In genomic region chr12:96213869-96214268, GRCh38 we compare ENCODE assay signal across 18 cellular contexts. TPM values are rescaled to one million over a fixed set of nuclear protein-coding genes. Genes with fewer than 3 reads are reported as not detected.
DNase-seq lines count a peak whose midpoint lies in the region; ATAC-seq and TF ChIP-seq lines count a peak whose summit lies in the region.
"Had no signal": no experiment of that assay in that cellular context is flagged by ENCODE, and none has a peak within 500 bp of the region (broad histone marks: within the 10 kb centered on the region; RNA-seq: fewer than 3 reads in every experiment).

No MANE protein-coding gene starts in this region.

- H3K9me3 ChIP-seq in heart right ventricle = no peaks in the 10 kb centered on the region
- H3K9me3 ChIP-seq in esophagus squamous epithelium = no peaks in the 10 kb centered on the region
- H3K9me3 ChIP-seq in thyroid gland = no peaks in the 10 kb centered on the region
- H3K9me3 ChIP-seq: esophagus muscularis mucosa, psoas muscle had no signal

- ATAC-seq in heart right ventricle (no peak), left ventricle myocardium superior (no peak), activated B cell treated with CpG ODN at 0.5 μM for 24 hours (ENCODE audit: low read depth) (no peak)
- ATAC-seq: psoas muscle had no signal

- H3K36me3 ChIP-seq in heart right ventricle = peaks cover 0 to 38% (median 0%) of the 10 kb centered on the region in 9 donors
- H3K36me3 ChIP-seq in esophagus squamous epithelium = peaks cover 0 to 21% (median 0%) of the 10 kb centered on the region in 3 donors
- H3K36me3 ChIP-seq in thyroid gland = no peaks in the 10 kb centered on the region

- H3K27me3 ChIP-seq in heart right ventricle (no peaks in the 10 kb centered on the region), esophagus squamous epithelium (no peaks in the 10 kb centered on the region), thyroid gland (no peaks in the 10 kb centered on the region)
- H3K27me3 ChIP-seq: esophagus muscularis mucosa had no signal

- H3K4me3 Mint-ChIP-seq in activated B cell treated with CpG ODN at 0.5 μM for 24 hours = peak overlapping the region; percentile 58
- no peak overlapping the region for H3K4me3 Mint-ChIP-seq in type B pancreatic cell
- H3K4me3 Mint-ChIP-seq: nephron had no signal

- POLR2A ChIA-PET in activated B cell treated with CpG ODN at 0.5 μM for 24 hours (lab: Charles Lee) = interaction anchor here (0.9 to 2.9 kb wide), 5 partner anchors 15 to 150 kb away, joined by 3 to 31 read pairs (median 6); no protein-coding TSS in a partner anchor

- no peak for TF ChIP-seq POLR2A in esophagus squamous epithelium (IDR thresholded peaks at IDR 0.05)
- TF ChIP-seq POLR2A in thyroid gland (IDR thresholded peaks at IDR 0.05) = no peak

- H3K9me3 Mint-ChIP-seq in activated B cell treated with CpG ODN at 0.5 μM for 24 hours = no peaks in the 10 kb centered on the region
- peaks cover 5% of the 10 kb centered on the region for H3K9me3 Mint-ChIP-seq in type B pancreatic cell
- H3K9me3 Mint-ChIP-seq: nephron had no signal

- H3K36me3 Mint-ChIP-seq in activated B cell treated with CpG ODN at 0.5 μM for 24 hours (ENCODE audit: low read depth) = peaks cover 27% of the 10 kb centered on the region
- peaks cover 4% of the 10 kb centered on the region for H3K36me3 Mint-ChIP-seq in type B pancreatic cell

- H3K27me3 Mint-ChIP-seq in activated B cell treated with CpG ODN at 0.5 μM for 24 hours (no peaks in the 10 kb centered on the region), type B pancreatic cell (no peaks in the 10 kb centered on the region)

- CTCF ChIA-PET in activated B cell treated with CpG ODN at 0.5 μM for 24 hours (lab: Charles Lee) = interaction anchor here (1.8 to 9.5 kb wide), 5 partner anchors 11 to 303 kb away, joined by 8 to 90 read pairs (median 16); partner anchors contain the start of gene CDK17

- H3K27ac Mint-ChIP-seq in activated B cell treated with CpG ODN at 0.5 μM for 24 hours (peak overlapping the region; percentile 74), type B pancreatic cell (no peak overlapping the region)
- H3K27ac Mint-ChIP-seq: nephron had no signal

- TF ChIP-seq CTCF in heart right ventricle (IDR thresholded peaks at IDR 0.05) (no peak), activated B cell treated with CpG ODN at 0.5 μM for 24 hours (IDR thresholded peaks at IDR 0.05) (no peak), esophagus squamous epithelium (IDR thresholded peaks at IDR 0.05) (no peak), thyroid gland (IDR thresholded peaks at IDR 0.05) (no peak), type B pancreatic cell (conservative IDR thresholded peaks at IDR 0.05) (no peak)

- H3K4me3 ChIP-seq in heart right ventricle = no peak overlapping the region
- no peak overlapping the region for H3K4me3 ChIP-seq in esophagus squamous epithelium
- no peak overlapping the region for H3K4me3 ChIP-seq in thyroid gland (replicated peaks in 1 of 3)
- H3K4me3 ChIP-seq: coronary artery, esophagus muscularis mucosa, psoas muscle had no signal

- H3K27ac ChIP-seq in heart right ventricle (peak overlapping the region in 9 of 10 donors; percentile 34 to 82 (median 71)), esophagus squamous epithelium (peak overlapping the region; percentile 30 to 73 (median 56)), thyroid gland (peak overlapping the region in 2 of 3 donors; percentile 43 to 71)
- H3K27ac ChIP-seq: psoas muscle had no signal

- no peak for DNase-seq in heart right ventricle
- DNase-seq in left ventricle myocardium superior = no peak
- DNase-seq in activated B cell treated with CpG ODN at 0.5 μM for 24 hours = no peak
- no peak for DNase-seq in esophagus squamous epithelium (lab: John Stamatoyannopoulos, UW)
- DNase-seq in thyroid gland = no peak
- no peak for DNase-seq in type B pancreatic cell (ENCODE audit: extremely low spot score, unreplicated experiment)
- DNase-seq in GF-D8 (lab: John Stamatoyannopoulos, UW) = no peak
- DNase-seq in AML-193 (lab: John Stamatoyannopoulos, UW) = no peak
- DNase-seq: activated CD4-positive, CD25-positive, alpha-beta regulatory T cell; activated effector memory CD4-positive, alpha-beta T cell treated with Interleukin-2 at 50 U/mL for 16 hours; NCI-H187 treated with DMSO at 0.1 percent for 48 hours; NCI-H446 treated with DMSO at 0.1 percent for 48 hours; psoas muscle; stimulated activated naive CD4-positive, alpha-beta T cell treated with Interleukin-2 at 50 U/mL for 16 hours; T-helper 1 cell had no signal

- intact Hi-C loops in heart right ventricle (cut with DNase I) (loop anchor here in 9 of 10 donors (1.0 to 10.0 kb wide), 10 partner anchors 17 to 303 kb away; no protein-coding TSS in a partner anchor), left ventricle myocardium superior (cut with micrococcal nuclease) (loop anchor here (5.0 to 10.0 kb wide), 2 partner anchors 152 to 301 kb away; no protein-coding TSS in a partner anchor), activated B cell treated with CpG ODN at 0.5 μM for 24 hours (cut with micrococcal nuclease) (no loop called here), esophagus squamous epithelium (cut with DNase I) (loop anchor here (5.0 kb wide), 1 partner anchor 152 kb away; no protein-coding TSS in a partner anchor), thyroid gland (cut with DNase I) (loop anchor here (10.0 kb wide), 1 partner anchor 191 kb away; the partner anchor contains the start of gene CDK17)

- peaks cover 71% of the 10 kb centered on the region for H3K4me1 Mint-ChIP-seq in activated B cell treated with CpG ODN at 0.5 μM for 24 hours
- H3K4me1 Mint-ChIP-seq in type B pancreatic cell (ENCODE audit: unreplicated experiment) = peaks cover 34% of the 10 kb centered on the region

- WGBS in heart right ventricle, 2 donors = 65 to 72% methylated on average over 7 of the region's 7 CpGs
- WGBS in esophagus squamous epithelium, 2 donors = 30 to 48% methylated on average over 7 of the region's 7 CpGs
- WGBS in thyroid gland, 2 donors = 66 to 76% methylated on average over 7 of the region's 7 CpGs

- H3K4me1 ChIP-seq in heart right ventricle (peaks cover 0 to 97% (median 78%) of the 10 kb centered on the region in 9 donors), esophagus squamous epithelium (peaks cover 30 to 100% (median 78%) of the 10 kb centered on the region in 3 donors), thyroid gland (peaks cover 30 to 52% of the 10 kb centered on the region in 2 donors)

RNA-seq across cellular contexts. Expression of gene ELK3, which starts 19.7 kb away (rescaled TPM):
- total RNA-seq in heart right ventricle = 10 to 100 TPM; 11.7 to 33.0 (median 22.3) TPM
- polyA plus RNA-seq in heart right ventricle = 10 to 100 TPM in 1 of 2 donors, 1 to 10 TPM in 1; 6.6 to 14.8 TPM
- total RNA-seq in left ventricle myocardium superior = 21.1 TPM
- total RNA-seq in activated B cell treated with CpG ODN at 0.5 μM for 24 hours = 59.9 and 60.8 TPM in 2 replicates
- 10 to 100 TPM; 24.8 to 44.0 (median 34.8) TPM for total RNA-seq in esophagus squamous epithelium
- total RNA-seq in thyroid gland = 10 to 100 TPM; 19.8 to 55.4 (median 31.8) TPM
- total RNA-seq in type B pancreatic cell (ENCODE audit: low replicate concordance) = 17.6 and 18.0 TPM in 2 replicates
